14 cellular contexts compared by ENCODE assay signal in the genomic region with DNA sequence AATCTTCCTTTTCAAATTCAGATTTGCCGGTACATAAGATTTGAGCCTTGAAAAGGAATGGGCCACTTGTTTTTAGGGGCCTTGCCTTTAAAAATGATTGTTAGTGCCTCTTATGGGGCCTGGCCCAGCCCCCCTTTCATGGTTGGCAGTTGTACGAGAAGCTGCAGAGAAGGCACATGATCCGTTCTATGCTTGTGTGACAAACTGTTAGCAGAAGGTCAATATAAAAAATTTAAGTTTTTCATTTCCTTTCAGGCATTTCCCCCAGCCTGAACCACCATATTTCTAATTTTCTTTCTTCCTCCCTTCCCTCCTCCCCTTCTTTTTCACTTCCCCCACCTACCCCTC.
A peak's percentile ranks its signal among the peaks of the same experiment; 100 is the strongest.
DNase-seq lines count a peak whose midpoint lies in the region; ATAC-seq and TF ChIP-seq lines count a peak whose summit lies in the region.
"Had no signal": no experiment of that assay in that cellular context is flagged by ENCODE, and none has a peak within 500 bp of the region (broad histone marks: within the 10 kb centered on the region; RNA-seq: fewer than 3 reads in every experiment).

No MANE protein-coding gene starts in this region.

- TF ChIP-seq EP300 in tibial nerve (IDR thresholded peaks at IDR 0.05): no peak

- no peak overlapping the region for H3K27ac ChIP-seq in mesenchymal stem cell (ENCODE audit: low read length, poor library complexity, severe bottlenecking)
- H3K27ac ChIP-seq in tibial nerve: peak overlapping the region in 3 of 4 donors; percentile 21 to 88 (median 83)
- H3K27ac ChIP-seq: SJCRH30 had no signal

- no peak overlapping the region for H2BK120ac ChIP-seq in mesenchymal stem cell (ENCODE audit: low read depth, low read length)

- H4K8ac ChIP-seq in mesenchymal stem cell (ENCODE audit: low read length): no peak overlapping the region

- no peak overlapping the region for H2AFZ ChIP-seq in mesenchymal stem cell (ENCODE audit: low read depth, low read length)

- H3K36me3 ChIP-seq in mesenchymal stem cell (ENCODE audit: control insufficient read depth in 1 of 2, insufficient read depth in 2 of 2, low read depth in 1 of 2, low read length in 2 of 2): no peaks in the 10 kb centered on the region
- no peaks in the 10 kb centered on the region for H3K36me3 ChIP-seq in tibial nerve
- H3K36me3 ChIP-seq: SJCRH30 had no signal

- no peak overlapping the region for H3K4me3 Mint-ChIP-seq in activated CD4-positive, alpha-beta T cell treated with anti-CD3 and anti-CD28 coated beads for 36 hours
- H3K4me3 Mint-ChIP-seq in brain (peak overlapping the region in 1 of 5 experiments; percentile 39), WTC11 (no peak overlapping the region)

- no peak for ATAC-seq in activated CD4-positive, alpha-beta T cell treated with anti-CD3 and anti-CD28 coated beads for 36 hours
- ATAC-seq in WTC11 (no peak), HG03457 (IDR thresholded peaks at IDR 0.05; ENCODE audit: unreplicated experiment) (no peak)
- ATAC-seq: body of pancreas had no signal

- H3K27me3 Mint-ChIP-seq in activated CD4-positive, alpha-beta T cell treated with anti-CD3 and anti-CD28 coated beads for 36 hours: no peaks in the 10 kb centered on the region
- H3K27me3 Mint-ChIP-seq in brain: no peaks in the 10 kb centered on the region
- peaks cover 8% of the 10 kb centered on the region for H3K27me3 Mint-ChIP-seq in WTC11 (ENCODE audit: low read depth)

- 71% methylated on average over 3 of the region's 3 CpGs for WGBS in mesenchymal stem cell
- 41 to 48% methylated on average over 3 of the region's 3 CpGs for WGBS in tibial nerve, 2 donors

- CTCF ChIA-PET in activated CD4-positive, alpha-beta T cell treated with anti-CD3 and anti-CD28 coated beads for 36 hours (lab: Charles Lee): interaction anchor here (1.0 kb wide), 1 partner anchor 94 kb away, joined by 3 read pairs; no protein-coding TSS in a partner anchor
- CTCF ChIA-PET in WTC11 (lab: Charles Lee): no interaction called here

- no peak overlapping the region for H3K23ac ChIP-seq in mesenchymal stem cell (ENCODE audit: low read length in 2 of 2)

- H3K9ac ChIP-seq in mesenchymal stem cell (ENCODE audit: low read length): peak overlapping the region; percentile 85

- no peak for TF ChIP-seq CTCF in brain (conservative IDR thresholded peaks at IDR 0.05)
- no peak for TF ChIP-seq CTCF in tibial nerve (IDR thresholded peaks at IDR 0.05)
- TF ChIP-seq CTCF in WTC11 (IDR thresholded peaks at IDR 0.05): no peak

- no peak for TF ChIP-seq POLR2A in tibial nerve (IDR thresholded peaks at IDR 0.05)

- peaks cover 28% of the 10 kb centered on the region for H3K36me3 Mint-ChIP-seq in activated CD4-positive, alpha-beta T cell treated with anti-CD3 and anti-CD28 coated beads for 36 hours (ENCODE audit: low read depth)
- H3K36me3 Mint-ChIP-seq in brain: peaks cover 44% of the 10 kb centered on the region
- H3K36me3 Mint-ChIP-seq in WTC11: no peaks in the 10 kb centered on the region

- POLR2A ChIA-PET in activated CD4-positive, alpha-beta T cell treated with anti-CD3 and anti-CD28 coated beads for 36 hours (lab: Charles Lee): no interaction called here
- POLR2A ChIA-PET in WTC11 (lab: Charles Lee): no interaction called here

- intact Hi-C loops in activated CD4-positive, alpha-beta T cell treated with anti-CD3 and anti-CD28 coated beads for 36 hours (cut with DNase I, micrococcal nuclease): loop anchor here (2.0 to 10.0 kb wide), 3 partner anchors 60 to 803 kb away; a partner anchor contains a TSS

- H3K4me3 ChIP-seq in mesenchymal stem cell (ENCODE audit: insufficient read depth in 1 of 2, low read depth in 1 of 2, low read length in 2 of 2) (no peak overlapping the region), tibial nerve (no peak overlapping the region)
- H3K4me3 ChIP-seq: body of pancreas, SJCRH30 had no signal

- no peak overlapping the region for H2BK12ac ChIP-seq in mesenchymal stem cell (ENCODE audit: low read length in 2 of 2)

- no peak overlapping the region for H3K18ac ChIP-seq in mesenchymal stem cell (ENCODE audit: low read depth in 1 of 2, low read length in 2 of 2)

- no peak overlapping the region for H4K91ac ChIP-seq in mesenchymal stem cell (ENCODE audit: low read length)

- peaks cover 82% of the 10 kb centered on the region for H3K4me1 Mint-ChIP-seq in activated CD4-positive, alpha-beta T cell treated with anti-CD3 and anti-CD28 coated beads for 36 hours
- H3K4me1 Mint-ChIP-seq in brain: peaks cover 53% of the 10 kb centered on the region
- peaks cover 67% of the 10 kb centered on the region for H3K4me1 Mint-ChIP-seq in WTC11

- H3K9me3 Mint-ChIP-seq in activated CD4-positive, alpha-beta T cell treated with anti-CD3 and anti-CD28 coated beads for 36 hours (ENCODE audit: low read depth): no peaks in the 10 kb centered on the region
- H3K9me3 Mint-ChIP-seq in brain: no peaks in the 10 kb centered on the region
- H3K9me3 Mint-ChIP-seq in WTC11: 0 out of 2 replicates have a peak, but pooled peaks cover 3% of the 10 kb centered on the region

- no peak overlapping the region for H3K14ac ChIP-seq in mesenchymal stem cell (ENCODE audit: low read length in 2 of 2)

- H3K4ac ChIP-seq in mesenchymal stem cell (ENCODE audit: low read depth in 1 of 2, low read length in 2 of 2): no peak overlapping the region

- H2BK15ac ChIP-seq in mesenchymal stem cell (ENCODE audit: low read depth, poor library complexity, severe bottlenecking): peak overlapping the region; percentile 23

- H3K4me2 ChIP-seq in mesenchymal stem cell (ENCODE audit: low read length, poor library complexity, severe bottlenecking): no peak overlapping the region

- no peak for DNase-seq in activated CD4-positive, alpha-beta T cell treated with anti-CD3 and anti-CD28 coated beads for 36 hours
- DNase-seq in activated CD4-positive, alpha-beta T cell treated with anti-CD3 and anti-CD28 coated beads for 1 hour: no peak
- DNase-seq in mesenchymal stem cell (no peak), tibial nerve (ENCODE audit: low spot score in 2 of 2) (peak in 1 of 2 donors; percentile 43), NCI-H2227 (lab: John Stamatoyannopoulos, UW; ENCODE audit: unreplicated experiment) (no peak), WTC11 (ENCODE audit: low spot score) (no peak)
- DNase-seq: body of pancreas; effector CD4-positive, alpha-beta T cell; GOT3; NCI-H1092 treated with DMSO at 0.1 percent for 48 hours; NCI-H2171 treated with DMSO at 0.1 percent for 48 hours; SJCRH30 had no signal

- no peak overlapping the region for H2BK5ac ChIP-seq in mesenchymal stem cell (ENCODE audit: low read depth, low read length, poor library complexity, severe bottlenecking)

- H2AK5ac ChIP-seq in mesenchymal stem cell (ENCODE audit: low read length, severe bottlenecking): no peak overlapping the region

- H3K4me1 ChIP-seq in mesenchymal stem cell (ENCODE audit: control insufficient read depth, insufficient read depth, low read depth, low read length) (peaks cover 6% of the 10 kb centered on the region), tibial nerve (peaks cover 0 to 55% (median 15%) of the 10 kb centered on the region in 4 donors)
- H3K4me1 ChIP-seq: SJCRH30 had no signal

- no peaks in the 10 kb centered on the region for H3K79me1 ChIP-seq in mesenchymal stem cell (replicated peaks; ENCODE audit: low read length, poor library complexity, severe bottlenecking)

- H3K27ac Mint-ChIP-seq in activated CD4-positive, alpha-beta T cell treated with anti-CD3 and anti-CD28 coated beads for 36 hours: peak overlapping the region; percentile 49
- peak overlapping the region in 4 of 5 experiments; percentile 18 to 61 (median 54) for H3K27ac Mint-ChIP-seq in brain
- no peak overlapping the region for H3K27ac Mint-ChIP-seq in WTC11

- H3K27me3 ChIP-seq in mesenchymal stem cell (ENCODE audit: control insufficient read depth in 1 of 2, insufficient read depth in 1 of 2, low read length in 2 of 2): peaks cover 8 to 22% of the 10 kb centered on the region in 2 experiments
- no peaks in the 10 kb centered on the region for H3K27me3 ChIP-seq in tibial nerve
- H3K27me3 ChIP-seq: body of pancreas, SJCRH30 had no signal

- no peaks in the 10 kb centered on the region for H3K9me3 ChIP-seq in mesenchymal stem cell (ENCODE audit: control insufficient read depth, low read length)
- H3K9me3 ChIP-seq in tibial nerve: no peaks in the 10 kb centered on the region
- H3K9me3 ChIP-seq: body of pancreas, SJCRH30 had no signal

TF ChIP-seq in WTC11, 78 proteins besides CTCF, POLR2A, EP300 and RAD21 (continues in another document):
- TF ChIP-seq, protein P1, sequence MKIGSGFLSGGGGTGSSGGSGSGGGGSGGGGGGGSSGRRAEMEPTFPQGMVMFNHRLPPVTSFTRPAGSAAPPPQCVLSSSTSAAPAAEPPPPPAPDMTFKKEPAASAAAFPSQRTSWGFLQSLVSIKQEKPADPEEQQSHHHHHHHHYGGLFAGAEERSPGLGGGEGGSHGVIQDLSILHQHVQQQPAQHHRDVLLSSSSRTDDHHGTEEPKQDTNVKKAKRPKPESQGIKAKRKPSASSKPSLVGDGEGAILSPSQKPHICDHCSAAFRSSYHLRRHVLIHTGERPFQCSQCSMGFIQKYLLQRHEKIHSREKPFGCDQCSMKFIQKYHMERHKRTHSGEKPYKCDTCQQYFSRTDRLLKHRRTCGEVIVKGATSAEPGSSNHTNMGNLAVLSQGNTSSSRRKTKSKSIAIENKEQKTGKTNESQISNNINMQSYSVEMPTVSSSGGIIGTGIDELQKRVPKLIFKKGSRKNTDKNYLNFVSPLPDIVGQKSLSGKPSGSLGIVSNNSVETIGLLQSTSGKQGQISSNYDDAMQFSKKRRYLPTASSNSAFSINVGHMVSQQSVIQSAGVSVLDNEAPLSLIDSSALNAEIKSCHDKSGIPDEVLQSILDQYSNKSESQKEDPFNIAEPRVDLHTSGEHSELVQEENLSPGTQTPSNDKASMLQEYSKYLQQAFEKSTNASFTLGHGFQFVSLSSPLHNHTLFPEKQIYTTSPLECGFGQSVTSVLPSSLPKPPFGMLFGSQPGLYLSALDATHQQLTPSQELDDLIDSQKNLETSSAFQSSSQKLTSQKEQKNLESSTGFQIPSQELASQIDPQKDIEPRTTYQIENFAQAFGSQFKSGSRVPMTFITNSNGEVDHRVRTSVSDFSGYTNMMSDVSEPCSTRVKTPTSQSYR (CRISPR knock-in tag; IDR thresholded peaks at IDR 0.05): no peak
